Comparison of ENCODE assay signal across 1 cellular context in genomic region chr5:134819404-134819963, GRCh38.
TF ChIP-seq lines count a peak whose summit lies in the region.

No MANE protein-coding gene starts in this region.

TF ChIP-seq in K562, 482 proteins besides CTCF, POLR2A, EP300 and RAD21:
- TF ChIP-seq CEBPB (tag; IDR thresholded peaks at IDR 0.05): peak; percentile 52; the same call in 1 of the 2 replicates
- TF ChIP-seq HSF4 (CRISPR knock-in tag; IDR thresholded peaks at IDR 0.05; ENCODE audit: borderline replicate concordance): no peak
- TF ChIP-seq CEBPG (CRISPR knock-in tag; IDR thresholded peaks at IDR 0.05): no peak
- TF ChIP-seq CEBPG (tag; conservative IDR thresholded peaks at IDR 0.05 in 1 of 2, IDR thresholded peaks at IDR 0.05 in 1 of 2): peak; percentile 53 to 65
